21 cellular contexts compared by ENCODE assay signal in genomic region chr3:52609316-52609815, GRCh38.
DNase-seq lines count a peak whose midpoint lies in the region; ATAC-seq, FAIRE-seq and TF ChIP-seq lines count a peak whose summit lies in the region.
"Had no signal": no experiment of that assay in that cellular context is flagged by ENCODE, and none has a peak within 500 bp of the region (broad histone marks: within the 10 kb centered on the region; RNA-seq: fewer than 3 reads in every experiment).

No MANE protein-coding gene starts in this region.

- no peaks in the 10 kb centered on the region for H3K9me2 ChIP-seq in SK-N-SH

- no peak overlapping the region for H3K56ac ChIP-seq in IMR-90 (ENCODE audit: extremely low read depth, insufficient read depth, low read length)

- H2BK20ac ChIP-seq in IMR-90 (ENCODE audit: low read depth, low read length) = no peak overlapping the region

- no peak overlapping the region for H3K4ac ChIP-seq in IMR-90 (ENCODE audit: low read depth, low read length)

- in situ Hi-C loops in IMR-90 (cut with MboI; ENCODE audit: low sequenced_read_pairs) = no loop called here

- H3K4me1 ChIP-seq in SK-N-SH (ENCODE audit: control insufficient read depth in 1 of 2, insufficient read depth in 2 of 2, low read depth in 1 of 2, low read length in 1 of 2) = peaks cover 0 to 4% of the 10 kb centered on the region in 2 experiments; a peak in 2 of 4 replicates
- peaks cover 2% of the 10 kb centered on the region; the same call in 1 of the 2 replicates for H3K4me1 ChIP-seq in IMR-90 (ENCODE audit: control insufficient read depth, insufficient read depth, low read length)
- H3K4me1 ChIP-seq: BE2C had no signal

- H3K4me3 ChIP-seq in SK-N-SH (ENCODE audit: low read depth in 2 of 2, low read length in 1 of 2) (no peak overlapping the region), IMR-90 (ENCODE audit: insufficient read depth, low read depth, low read length) (no peak overlapping the region), bronchial epithelial cell (ENCODE audit: low read depth, low read length) (no peak overlapping the region)
- H3K4me3 ChIP-seq: lung, psoas muscle, SK-N-MC had no signal

- CTCF ChIA-PET in SK-N-SH (lab: Yijun Ruan, JAX) (no interaction called here), IMR-90 (lab: Yijun Ruan, JAX) (no interaction called here)

- no peak overlapping the region for H2AK5ac ChIP-seq in IMR-90 (ENCODE audit: low read depth, low read length)

- intact Hi-C loops in IMR-90 (cut with micrococcal nuclease) = no loop called here

- TF ChIP-seq POLR2A in IMR-90 (IDR thresholded peaks at IDR 0.05; ENCODE audit: low read depth, low read length) = no peak

- no peak overlapping the region for H4K5ac ChIP-seq in IMR-90 (ENCODE audit: low read depth, low read length)

- no peak overlapping the region for H4K91ac ChIP-seq in IMR-90 (ENCODE audit: insufficient read depth, low read depth, low read length)

- peaks cover 9% of the 10 kb centered on the region for H3K9me1 ChIP-seq in IMR-90 (ENCODE audit: insufficient read depth, low read length)

- no peak overlapping the region for H2AK9ac ChIP-seq in IMR-90 (replicated peaks; ENCODE audit: low read depth, low read length, poor library complexity)

- dilution Hi-C loops in IMR-90 (cut with HindIII; ENCODE audit: low sequenced_read_pairs, unreplicated experiment) = no loop called here

- H4K20me1 ChIP-seq in SK-N-SH (ENCODE audit: insufficient read depth) (no peaks in the 10 kb centered on the region), IMR-90 (ENCODE audit: insufficient read depth, low read length) (no peaks in the 10 kb centered on the region; the same call in 1 of the 2 replicates)

- H2AFZ ChIP-seq in SK-N-SH (ENCODE audit: low read depth) (no peak overlapping the region), IMR-90 (replicated peaks; ENCODE audit: low read length, poor library complexity) (no peak overlapping the region)

- no peak overlapping the region for H4K8ac ChIP-seq in IMR-90 (ENCODE audit: low read depth in 2 of 2, low read length in 2 of 2)

- H3K23ac ChIP-seq in IMR-90 (ENCODE audit: low read depth, low read length) = no peak overlapping the region

- no peak overlapping the region for H3K14ac ChIP-seq in IMR-90 (replicated peaks; ENCODE audit: low read depth, low read length)

- no peak overlapping the region for H3K18ac ChIP-seq in IMR-90 (ENCODE audit: low read depth, low read length)

- H3K4me2 ChIP-seq in SK-N-SH (no peak overlapping the region), IMR-90 (ENCODE audit: low read depth, low read length) (no peak overlapping the region)

- H2BK120ac ChIP-seq in IMR-90 (ENCODE audit: low read depth, low read length) = no peak overlapping the region

- BruUV-seq in IMR-90 (replicated peaks; lab: Mats Ljungman, UMichigan) = TSS peak; percentile 92

- WGBS in SK-N-SH (ENCODE audit: low lambda C conversion rate) = 82% methylated on average over 8 of the region's 8 CpGs
- no CpG with 5 or more reads among the region's 8 CpGs for WGBS in IMR-90 (ENCODE audit: extremely low coverage in 2 of 2, insufficient read length in 1 of 2), 2 experiments

- peaks cover 23% of the 10 kb centered on the region; the same call in 1 of the 2 replicates for H3K79me2 ChIP-seq in SK-N-SH (ENCODE audit: insufficient read depth)

- peaks cover 17 to 51% of the 10 kb centered on the region in 2 experiments for H3K79me1 ChIP-seq in IMR-90 (ENCODE audit: low read depth in 1 of 2, low read length in 2 of 2)

- H3K9me3 ChIP-seq in SK-N-SH (no peaks in the 10 kb centered on the region), IMR-90 (ENCODE audit: control insufficient read depth, insufficient read depth, low read length) (no peaks in the 10 kb centered on the region)
- H3K9me3 ChIP-seq: BE2C, psoas muscle had no signal

- ATAC-seq in SK-N-SH treated with all-trans-retinoic acid at 6 μM for 48 hours = no peak
- no peak for ATAC-seq in IMR-90 (ENCODE audit: low read depth)
- ATAC-seq: WTC11 had no signal

- no peak for FAIRE-seq in bronchial epithelial cell (lab: Jason Lieb, UNC)
- FAIRE-seq: A204.1 had no signal

- no peaks in the 10 kb centered on the region for H3K27me3 ChIP-seq in SK-N-SH (ENCODE audit: insufficient read depth)
- H3K27me3 ChIP-seq in IMR-90 (ENCODE audit: control insufficient read depth, insufficient read depth, low read length) = no peaks in the 10 kb centered on the region
- H3K27me3 ChIP-seq in bronchial epithelial cell (ENCODE audit: control insufficient read depth, insufficient read depth, low read length) = no peaks in the 10 kb centered on the region
- H3K27me3 ChIP-seq: BE2C had no signal

- H2BK5ac ChIP-seq in IMR-90 (ENCODE audit: low read depth, low read length, poor library complexity, severe bottlenecking) = no peak overlapping the region

- H3K27ac ChIP-seq in SK-N-SH (ENCODE audit: low read depth in 2 of 2, low read length in 1 of 2) = no peak overlapping the region; a peak in 1 of 4 replicates
- H3K27ac ChIP-seq in IMR-90 (ENCODE audit: insufficient read depth, low read length) = no peak overlapping the region
- H3K27ac ChIP-seq: psoas muscle, RWPE1, SK-N-MC had no signal

- TF ChIP-seq RAD21 in SK-N-SH (IDR thresholded peaks at IDR 0.05; ENCODE audit: low read length) (no peak), IMR-90 (IDR thresholded peaks at IDR 0.05; ENCODE audit: low read length) (no peak)

- TF ChIP-seq CTCF in SK-N-SH (IDR thresholded peaks at IDR 0.05) (no peak), IMR-90 (conservative IDR thresholded peaks at IDR 0.05; ENCODE audit: low read depth, low read length) (no peak), bronchial epithelial cell (IDR thresholded peaks at IDR 0.05; ENCODE audit: insufficient read depth, low read length, severe bottlenecking) (no peak)

- POLR2A ChIA-PET in SK-N-SH (lab: Yijun Ruan, JAX) = interaction anchor here (0.6 kb wide), 1 partner anchor 40 kb away, joined by 3 read pairs; no protein-coding TSS in a partner anchor
- POLR2A ChIA-PET in IMR-90 (lab: Charles Lee; ENCODE audit: unreplicated experiment) = no interaction called here

- no peak for TF ChIP-seq EP300 in SK-N-SH (IDR thresholded peaks at IDR 0.05; ENCODE audit: borderline replicate concordance in 1 of 2, low read depth in 1 of 2, low read length in 1 of 2)

- no peak overlapping the region for H2BK15ac ChIP-seq in IMR-90 (ENCODE audit: low read depth, low read length)

- H3K9ac ChIP-seq in SK-N-SH (no peak overlapping the region), IMR-90 (ENCODE audit: low read depth, low read length) (no peak overlapping the region)

- DNase-seq in SK-N-SH = no peak
- DNase-seq in IMR-90 = peak; percentile 26
- DNase-seq in bronchial epithelial cell (ENCODE audit: low read depth) = peak; percentile 3
- peak; percentile 18 for DNase-seq in putamen (ENCODE audit: low spot score)
- DNase-seq in Kasumi-1 (lab: John Stamatoyannopoulos, UW) = no peak
- no peak for DNase-seq in iPS-NIHi11 (ENCODE audit: low spot score)
- no peak for DNase-seq in NCI-H526 (lab: John Stamatoyannopoulos, UW)
- DNase-seq: activated CD4-positive, alpha-beta T cell treated with anti-CD3 and anti-CD28 coated beads, Interleukin-2, amount 50 U/mL, for 4 hours; activated naive CD4-positive, alpha-beta T cell treated with anti-CD3 and anti-CD28 coated beads, Interleukin-2, amount 50 U/mL, for 16 hours; BE2C; DND-41; KG1; NCI-H1694; NCI-H524 treated with DMSO at 0.1 percent for 48 hours; psoas muscle had no signal

- H3K36me3 ChIP-seq in SK-N-SH (replicated peaks in 1 of 2; ENCODE audit: control insufficient read depth in 1 of 2, insufficient read depth in 2 of 2, low read length in 1 of 2) (peaks cover 35 to 90% of the 10 kb centered on the region in 2 experiments), IMR-90 (ENCODE audit: control insufficient read depth, insufficient read depth, low read length) (peaks cover 28% of the 10 kb centered on the region), bronchial epithelial cell (ENCODE audit: control insufficient read depth, insufficient read depth, low read length) (peaks cover 3% of the 10 kb centered on the region)

- peaks cover 11% of the 10 kb centered on the region for H3F3A ChIP-seq in SK-N-SH (replicated peaks; ENCODE audit: insufficient read depth)

TF ChIP-seq in SK-N-SH, 30 proteins besides CTCF, POLR2A, EP300 and RAD21 (continues in another document):
- TF ChIP-seq YY1 (IDR thresholded peaks at IDR 0.05; ENCODE audit: low read depth) (no peak), PBX3 (IDR thresholded peaks at IDR 0.05) (peak; percentile 46), FOXJ3 (CRISPR knock-in tag; IDR thresholded peaks at IDR 0.05) (no peak)

TF ChIP-seq in SK-N-SH treated with all-trans-retinoic acid at 6 μM for 48 hours, 23 proteins besides CTCF, POLR2A, EP300 and RAD21 (continues in another document):
- TF ChIP-seq BACH2 (CRISPR knock-in tag; IDR thresholded peaks at IDR 0.05; ENCODE audit: borderline replicate concordance) = no peak
- TF ChIP-seq TCF4 (CRISPR knock-in tag; IDR thresholded peaks at IDR 0.05; ENCODE audit: borderline replicate concordance) = no peak

TF ChIP-seq in IMR-90, 13 proteins besides CTCF, POLR2A, EP300 and RAD21:
- no peak for TF ChIP-seq FOS (IDR thresholded peaks at IDR 0.05; ENCODE audit: low read depth, low read length)
- TF ChIP-seq CEBPB (IDR thresholded peaks at IDR 0.05; ENCODE audit: low read depth, low read length) = no peak
- no peak for TF ChIP-seq CHD1 (IDR thresholded peaks at IDR 0.05; ENCODE audit: low read depth, low read length)
- no peak for TF ChIP-seq MAFK (IDR thresholded peaks at IDR 0.05; ENCODE audit: low read depth, low read length)
- no peak for TF ChIP-seq SMC3 (IDR thresholded peaks at IDR 0.05; ENCODE audit: low read depth, low read length)
- no peak for TF ChIP-seq MAZ (IDR thresholded peaks at IDR 0.05; ENCODE audit: borderline replicate concordance, low read depth, low read length)
- TF ChIP-seq NFE2L2 (IDR thresholded peaks at IDR 0.05; ENCODE audit: low read depth, low read length) = no peak

Comparison
In these comparisons a context has a peak if more than half of its experiments do, and no peak if none do; other contexts are left out.
1. DNase-seq: peak in IMR-90 (single experiment), bronchial epithelial cell (single experiment) and putamen (single experiment); none in SK-N-SH (single experiment), Kasumi-1 (0 of 2), iPS-NIHi11 (single experiment) and NCI-H526 (0 of 2).